Comparison of ENCODE assay signal across 14 cellular contexts in the genomic region with DNA sequence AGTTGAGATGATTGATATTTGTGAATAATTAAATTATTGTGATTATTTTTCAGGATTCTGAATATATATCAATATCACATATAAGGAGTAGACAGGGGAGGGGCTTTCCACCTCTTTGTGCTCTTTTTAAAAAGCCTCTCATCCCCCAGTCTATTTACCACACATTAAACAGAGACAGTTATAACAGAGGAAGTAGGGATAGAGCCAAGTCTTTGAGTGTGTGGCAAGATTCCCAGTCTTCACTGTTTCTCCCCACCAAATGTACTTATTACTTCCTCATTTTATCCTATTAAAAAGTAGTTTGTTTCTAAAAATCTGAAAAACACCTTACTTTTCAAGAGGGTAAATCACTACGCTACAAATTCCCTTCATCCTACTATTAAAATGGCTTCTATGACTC. TPM values are rescaled to one million over a fixed set of nuclear protein-coding genes. Genes with fewer than 3 reads are reported as not detected.
DNase-seq lines count a peak whose midpoint lies in the region; ATAC-seq and TF ChIP-seq lines count a peak whose summit lies in the region.
"Had no signal": no experiment of that assay in that cellular context is flagged by ENCODE, and none has a peak within 500 bp of the region (broad histone marks: within the 10 kb centered on the region; RNA-seq: fewer than 3 reads in every experiment).

No MANE protein-coding gene starts in this region.

- H4K20me1 ChIP-seq in Loucy (ENCODE audit: insufficient read depth, low read length, poor library complexity, severe bottlenecking), result no peaks in the 10 kb centered on the region
- H4K20me1 ChIP-seq in mammary epithelial cell (ENCODE audit: insufficient read depth, low read length), result no peaks in the 10 kb centered on the region

- H3K27ac ChIP-seq in spleen (peak overlapping the region in 5 of 8 donors; percentile 24 to 54 (median 36)), brain microvascular endothelial cell (no peak overlapping the region), mammary epithelial cell (ENCODE audit: insufficient read depth, low read depth, low read length) (no peak overlapping the region)

- H3K9ac ChIP-seq in Loucy (ENCODE audit: low read depth, low read length, poor library complexity, severe bottlenecking) (no peak overlapping the region), mammary epithelial cell (ENCODE audit: insufficient read depth, low read length) (no peak overlapping the region)

- H3K9me2 ChIP-seq in Loucy (replicated peaks; ENCODE audit: low read depth, low read length), result no peaks in the 10 kb centered on the region

- H3K79me2 ChIP-seq in Loucy (ENCODE audit: insufficient read depth, low read length) (no peaks in the 10 kb centered on the region), mammary epithelial cell (ENCODE audit: insufficient read depth, low read length) (peaks cover 2% of the 10 kb centered on the region)

- no peak overlapping the region for H3K4me3 Mint-ChIP-seq in activated B cell treated with CpG ODN at 0.5 μM for 24 hours
- H3K4me3 Mint-ChIP-seq: activated CD4-positive, alpha-beta memory T cell treated with anti-CD3 and anti-CD28 coated beads for 36 hours; brain; HFFc6 had no signal

- peak overlapping the region; percentile 12 for H3K27ac Mint-ChIP-seq in activated B cell treated with CpG ODN at 0.5 μM for 24 hours
- H3K27ac Mint-ChIP-seq: activated CD4-positive, alpha-beta memory T cell treated with anti-CD3 and anti-CD28 coated beads for 36 hours; HFFc6 had no signal

- DNase-seq in activated B cell treated with CpG ODN at 0.5 μM for 24 hours, result no peak
- DNase-seq in globus pallidus (ENCODE audit: low spot score), result peak; percentile 45
- DNase-seq in spleen, result no peak
- no peak for DNase-seq in brain microvascular endothelial cell
- no peak for DNase-seq in mammary epithelial cell
- no peak for DNase-seq in NK-92 treated with Interleukin-12 subunit alpha and Interleukin-12 subunit beta, amount 100 ng/mL, for 24 hours (lab: John Stamatoyannopoulos, UW)
- DNase-seq: activated CD4-positive, alpha-beta memory T cell treated with anti-CD3 and anti-CD28 coated beads for 36 hours; COR-L47; HFFc6; hypothalamus; MM.1S had no signal

- TF ChIP-seq POLR2A in spleen (IDR thresholded peaks at IDR 0.05), result no peak

- H3K27me3 ChIP-seq in Loucy (ENCODE audit: insufficient read depth, low read length, poor library complexity, severe bottlenecking) (no peaks in the 10 kb centered on the region), spleen (replicated peaks in 1 of 7) (no peaks in the 10 kb centered on the region), brain microvascular endothelial cell (replicated peaks) (no peaks in the 10 kb centered on the region), mammary epithelial cell (ENCODE audit: insufficient read depth, low read length) (no peaks in the 10 kb centered on the region)

- in situ Hi-C loops in brain microvascular endothelial cell (cut with HindIII; ENCODE audit: low pct_ligation_motif_present, low sequenced_read_pairs) (no loop called here), mammary epithelial cell (cut with MboI; ENCODE audit: low sequenced_read_pairs in 2 of 2) (no loop called here)

- no peaks in the 10 kb centered on the region for H3K27me3 Mint-ChIP-seq in activated B cell treated with CpG ODN at 0.5 μM for 24 hours
- H3K27me3 Mint-ChIP-seq: activated CD4-positive, alpha-beta memory T cell treated with anti-CD3 and anti-CD28 coated beads for 36 hours; brain had no signal

- H2AFZ ChIP-seq in Loucy (ENCODE audit: low read length), result no peak overlapping the region
- no peak overlapping the region for H2AFZ ChIP-seq in mammary epithelial cell (ENCODE audit: low read depth, low read length)

- peaks cover 13% of the 10 kb centered on the region for H3K4me1 Mint-ChIP-seq in activated B cell treated with CpG ODN at 0.5 μM for 24 hours

- POLR2A ChIA-PET in activated B cell treated with CpG ODN at 0.5 μM for 24 hours (lab: Charles Lee), result no interaction called here

- WGBS in spleen, 5 donors, result 36 to 67% (median 53%) methylated on average over 1 of the region's 1 CpG
- WGBS in mammary epithelial cell (ENCODE audit: low coverage, missing lambda C conversion rate), result 100% methylated on average over 1 of the region's 1 CpG

- CTCF ChIA-PET in activated B cell treated with CpG ODN at 0.5 μM for 24 hours (lab: Charles Lee) (no interaction called here), mammary epithelial cell (lab: Charles Lee; ENCODE audit: low non-redundant PET) (no interaction called here)

- intact Hi-C loops in activated B cell treated with CpG ODN at 0.5 μM for 24 hours (cut with micrococcal nuclease), result no loop called here
- intact Hi-C loops in spleen (cut with DNase I; ENCODE audit: low total_unique reads), result no loop called here
- intact Hi-C loops in mammary epithelial cell (cut with micrococcal nuclease), result no loop called here

- H3K36me3 Mint-ChIP-seq in activated B cell treated with CpG ODN at 0.5 μM for 24 hours (ENCODE audit: low read depth), result peaks cover 62% of the 10 kb centered on the region

- H3K9me3 Mint-ChIP-seq in activated B cell treated with CpG ODN at 0.5 μM for 24 hours, result no peaks in the 10 kb centered on the region

- no peak for TF ChIP-seq CTCF in Loucy (conservative IDR thresholded peaks at IDR 0.05; ENCODE audit: low read length)
- no peak for TF ChIP-seq CTCF in activated B cell treated with CpG ODN at 0.5 μM for 24 hours (IDR thresholded peaks at IDR 0.05)
- no peak for TF ChIP-seq CTCF in spleen (IDR thresholded peaks at IDR 0.05 in 8 of 11, conservative IDR thresholded peaks at IDR 0.05 in 3 of 11)
- TF ChIP-seq CTCF in brain microvascular endothelial cell (IDR thresholded peaks at IDR 0.05; ENCODE audit: low read depth, low read length, missing control alignments), result no peak
- TF ChIP-seq CTCF in mammary epithelial cell (conservative IDR thresholded peaks at IDR 0.05 in 1 of 2, IDR thresholded peaks at IDR 0.05 in 1 of 2; ENCODE audit: extremely low read depth in 1 of 2, insufficient read depth in 1 of 2, low read depth in 1 of 2, low read length in 2 of 2), result no peak

- H3K4me3 ChIP-seq in Loucy (ENCODE audit: low read length, poor library complexity, severe bottlenecking) (no peak overlapping the region), spleen (no peak overlapping the region), brain microvascular endothelial cell (ENCODE audit: low read depth, low read length) (no peak overlapping the region), mammary epithelial cell (replicated peaks in 1 of 3; ENCODE audit: insufficient read depth in 1 of 3, low read depth in 2 of 3, low read length in 3 of 3) (no peak overlapping the region)

- no peaks in the 10 kb centered on the region for H3K9me3 ChIP-seq in Loucy (ENCODE audit: insufficient read depth, low read depth, low read length)
- H3K9me3 ChIP-seq in spleen, result no peaks in the 10 kb centered on the region
- no peaks in the 10 kb centered on the region for H3K9me3 ChIP-seq in mammary epithelial cell (replicated peaks; ENCODE audit: insufficient read depth, low read length)

- H3K4me2 ChIP-seq in Loucy (ENCODE audit: low read depth, low read length, poor library complexity, severe bottlenecking) (peak overlapping the region; percentile 4), mammary epithelial cell (ENCODE audit: insufficient read depth, low read depth, low read length) (no peak overlapping the region)

- ATAC-seq in activated B cell treated with CpG ODN at 0.5 μM for 24 hours (ENCODE audit: low read depth), result no peak
- ATAC-seq: Panc1 had no signal

- BruUV-seq in mammary epithelial cell (replicated peaks; lab: Mats Ljungman, UMichigan), result no TSS peak

- dilution Hi-C loops in mammary epithelial cell (cut with HindIII; ENCODE audit: low sequenced_read_pairs), result no loop called here

- 0 out of 2 replicates have a peak, but pooled peaks cover 3% of the 10 kb centered on the region for H3F3A ChIP-seq in Loucy (ENCODE audit: low read depth)

- peaks cover 47% of the 10 kb centered on the region for H3K4me1 ChIP-seq in Loucy (ENCODE audit: insufficient read depth, low read length, poor library complexity, severe bottlenecking)
- H3K4me1 ChIP-seq in spleen, result peaks cover 0 to 39% (median 22%) of the 10 kb centered on the region in 6 donors
- no peaks in the 10 kb centered on the region for H3K4me1 ChIP-seq in mammary epithelial cell (ENCODE audit: insufficient read depth, low read length)

- peaks cover 33% of the 10 kb centered on the region for H3K36me3 ChIP-seq in Loucy (ENCODE audit: insufficient read depth, low read length)
- H3K36me3 ChIP-seq in spleen, result peaks cover 0 to 59% (median 26%) of the 10 kb centered on the region in 6 donors
- peaks cover 2% of the 10 kb centered on the region for H3K36me3 ChIP-seq in brain microvascular endothelial cell (replicated peaks)
- peaks cover 6% of the 10 kb centered on the region for H3K36me3 ChIP-seq in mammary epithelial cell (ENCODE audit: insufficient read depth, low read length)

RNA-seq across cellular contexts. Expression of gene EPS15, which starts 46.7 kb away (rescaled TPM):
- 150 and 151 TPM in 2 replicates for total RNA-seq in activated B cell treated with CpG ODN at 0.5 μM for 24 hours
- total RNA-seq in spleen, result 100 to 1,000 TPM in 6 of 7 donors, 10 to 100 TPM in 1; 94.4 to 142 (median 132) TPM
- 10 to 100 TPM; 24.2 to 31.3 (median 26.3) TPM for polyA plus RNA-seq in spleen
- 10 to 100 TPM; 48.0 to 52.3 TPM for total RNA-seq in mammary epithelial cell
- polyA plus RNA-seq in mammary epithelial cell, result 23.1 TPM
- polyA minus RNA-seq in mammary epithelial cell, result 57.7 TPM

Comparison
In these comparisons a context has a peak if more than half of its experiments do, and no peak if none do; other contexts are left out.
1. H3K27ac ChIP-seq: peak in spleen (5 of 8); none in brain microvascular endothelial cell (single experiment) and mammary epithelial cell (single experiment).